ENCODE assay signal across 8 cellular contexts in genomic region chr2:227462463-227462951, GRCh38. TPM values are rescaled to one million over a fixed set of nuclear protein-coding genes. Genes with fewer than 3 reads are reported as not detected.
DNase-seq lines count a peak whose midpoint lies in the region; ATAC-seq and TF ChIP-seq lines count a peak whose summit lies in the region.

No MANE protein-coding gene starts in this region.

- TF ChIP-seq CTCF in fibroblast of villous mesenchyme (IDR thresholded peaks at IDR 0.05; ENCODE audit: insufficient read depth, low read depth, low read length) (no peak), glutamatergic neuron (IDR thresholded peaks at IDR 0.05; ENCODE audit: partially characterized antibody, unreplicated experiment) (no peak)

- POLR2A ChIA-PET in naive thymus-derived CD8-positive, alpha-beta T cell (lab: Charles Lee) = no interaction called here

- peak; percentile 12 for DNase-seq in fibroblast of villous mesenchyme (ENCODE audit: low read depth)
- no peak for DNase-seq in NCI-H2196 (lab: John Stamatoyannopoulos, UW; ENCODE audit: unreplicated experiment)
- no peak for DNase-seq in glutamatergic neuron
- DNase-seq in DMS 273 treated with DMSO at 0.1 percent for 48 hours (lab: John Stamatoyannopoulos, UW) = no peak
- DNase-seq in naive thymus-derived CD8-positive, alpha-beta T cell = no peak

- ATAC-seq in GM18498 (IDR thresholded peaks at IDR 0.05; ENCODE audit: unreplicated experiment) (peak; percentile 68), GM21360 (IDR thresholded peaks at IDR 0.05; ENCODE audit: unreplicated experiment) (peak; percentile 47), HG03196 (IDR thresholded peaks at IDR 0.05; ENCODE audit: unreplicated experiment) (peak; percentile 55)
- no peak for ATAC-seq in naive thymus-derived CD8-positive, alpha-beta T cell

- H3K9me3 Mint-ChIP-seq in glutamatergic neuron (ENCODE audit: unreplicated experiment) = peaks cover 4% of the 10 kb centered on the region
- no peaks in the 10 kb centered on the region for H3K9me3 Mint-ChIP-seq in naive thymus-derived CD8-positive, alpha-beta T cell

- H3K27me3 Mint-ChIP-seq in glutamatergic neuron (ENCODE audit: unreplicated experiment) = peaks cover 4% of the 10 kb centered on the region
- no peaks in the 10 kb centered on the region for H3K27me3 Mint-ChIP-seq in naive thymus-derived CD8-positive, alpha-beta T cell

- no peaks in the 10 kb centered on the region for H3K36me3 Mint-ChIP-seq in glutamatergic neuron (ENCODE audit: unreplicated experiment)
- H3K36me3 Mint-ChIP-seq in naive thymus-derived CD8-positive, alpha-beta T cell = no peaks in the 10 kb centered on the region

- H3K4me1 Mint-ChIP-seq in glutamatergic neuron (ENCODE audit: low read depth, unreplicated experiment) = peaks cover 5% of the 10 kb centered on the region
- H3K4me1 Mint-ChIP-seq in naive thymus-derived CD8-positive, alpha-beta T cell = peaks cover 46 to 86% (median 83%) of the 10 kb centered on the region in 4 donors

- H3K27ac Mint-ChIP-seq in glutamatergic neuron (ENCODE audit: unreplicated experiment) = no peak overlapping the region
- H3K27ac Mint-ChIP-seq in naive thymus-derived CD8-positive, alpha-beta T cell = peak overlapping the region in 3 of 10 donors; percentile 16 to 89 (median 57)

- no peak overlapping the region for H3K4me3 Mint-ChIP-seq in glutamatergic neuron (ENCODE audit: unreplicated experiment)
- H3K4me3 Mint-ChIP-seq in naive thymus-derived CD8-positive, alpha-beta T cell = peak overlapping the region in 2 of 10 donors; percentile 10 to 12

- no peak overlapping the region for H3K4me3 ChIP-seq in fibroblast of villous mesenchyme (ENCODE audit: low read depth, low read length)

RNA-seq across cellular contexts. Expression of gene AGFG1, which starts 9.4 kb away (rescaled TPM):
- total RNA-seq in fibroblast of villous mesenchyme (30.0 and 56.1 TPM in 2 replicates), glutamatergic neuron (ENCODE audit: unreplicated experiment) (108 TPM)
- total RNA-seq in naive thymus-derived CD8-positive, alpha-beta T cell = 10 to 100 TPM; 52.9 to 55.0 TPM
- 10 to 100 TPM; 11.8 to 41.5 (median 24.6) TPM for polyA plus RNA-seq in naive thymus-derived CD8-positive, alpha-beta T cell

Comparison
In these comparisons a context has a peak if more than half of its experiments do, and no peak if none do; other contexts are left out.
1. ATAC-seq: peak in GM18498 (single experiment), GM21360 (single experiment) and HG03196 (single experiment); none in naive thymus-derived CD8-positive, alpha-beta T cell (0 of 2).